Comparison of ENCODE assay signal across 1 cellular context in the genomic region with DNA sequence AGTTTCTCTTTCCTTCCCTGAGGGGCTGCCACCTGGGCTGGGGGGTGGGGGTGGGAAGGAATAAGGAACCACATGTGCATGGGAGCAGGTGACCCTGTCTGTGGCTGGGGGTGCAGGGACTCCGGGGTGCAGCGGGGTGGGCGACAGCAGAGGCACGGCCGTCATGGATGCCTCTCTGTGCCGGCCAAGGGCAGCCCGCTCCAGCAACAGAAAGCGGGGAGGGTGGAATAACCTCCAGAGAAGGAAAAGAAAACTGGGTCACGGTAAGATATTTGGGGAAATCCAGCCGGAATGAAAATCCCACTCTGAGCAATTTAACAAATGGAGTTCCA.
TF ChIP-seq lines count a peak whose summit lies in the region.

No MANE protein-coding gene starts in this region.

TF ChIP-seq in SK-N-SH treated with all-trans-retinoic acid at 6 μM for 48 hours, 23 proteins besides CTCF, POLR2A, EP300 and RAD21 (continued from another document):
- TF ChIP-seq, protein P1, sequence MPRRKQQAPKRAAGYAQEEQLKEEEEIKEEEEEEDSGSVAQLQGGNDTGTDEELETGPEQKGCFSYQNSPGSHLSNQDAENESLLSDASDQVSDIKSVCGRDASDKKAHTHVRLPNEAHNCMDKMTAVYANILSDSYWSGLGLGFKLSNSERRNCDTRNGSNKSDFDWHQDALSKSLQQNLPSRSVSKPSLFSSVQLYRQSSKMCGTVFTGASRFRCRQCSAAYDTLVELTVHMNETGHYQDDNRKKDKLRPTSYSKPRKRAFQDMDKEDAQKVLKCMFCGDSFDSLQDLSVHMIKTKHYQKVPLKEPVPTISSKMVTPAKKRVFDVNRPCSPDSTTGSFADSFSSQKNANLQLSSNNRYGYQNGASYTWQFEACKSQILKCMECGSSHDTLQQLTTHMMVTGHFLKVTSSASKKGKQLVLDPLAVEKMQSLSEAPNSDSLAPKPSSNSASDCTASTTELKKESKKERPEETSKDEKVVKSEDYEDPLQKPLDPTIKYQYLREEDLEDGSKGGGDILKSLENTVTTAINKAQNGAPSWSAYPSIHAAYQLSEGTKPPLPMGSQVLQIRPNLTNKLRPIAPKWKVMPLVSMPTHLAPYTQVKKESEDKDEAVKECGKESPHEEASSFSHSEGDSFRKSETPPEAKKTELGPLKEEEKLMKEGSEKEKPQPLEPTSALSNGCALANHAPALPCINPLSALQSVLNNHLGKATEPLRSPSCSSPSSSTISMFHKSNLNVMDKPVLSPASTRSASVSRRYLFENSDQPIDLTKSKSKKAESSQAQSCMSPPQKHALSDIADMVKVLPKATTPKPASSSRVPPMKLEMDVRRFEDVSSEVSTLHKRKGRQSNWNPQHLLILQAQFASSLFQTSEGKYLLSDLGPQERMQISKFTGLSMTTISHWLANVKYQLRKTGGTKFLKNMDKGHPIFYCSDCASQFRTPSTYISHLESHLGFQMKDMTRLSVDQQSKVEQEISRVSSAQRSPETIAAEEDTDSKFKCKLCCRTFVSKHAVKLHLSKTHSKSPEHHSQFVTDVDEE (CRISPR knock-in tag; IDR thresholded peaks at IDR 0.05) = no peak
- TF ChIP-seq ZNF70 (CRISPR knock-in tag; IDR thresholded peaks at IDR 0.05) = no peak
- no peak for TF ChIP-seq ZC3H10 (CRISPR knock-in tag; IDR thresholded peaks at IDR 0.05)
